In the genomic region with DNA sequence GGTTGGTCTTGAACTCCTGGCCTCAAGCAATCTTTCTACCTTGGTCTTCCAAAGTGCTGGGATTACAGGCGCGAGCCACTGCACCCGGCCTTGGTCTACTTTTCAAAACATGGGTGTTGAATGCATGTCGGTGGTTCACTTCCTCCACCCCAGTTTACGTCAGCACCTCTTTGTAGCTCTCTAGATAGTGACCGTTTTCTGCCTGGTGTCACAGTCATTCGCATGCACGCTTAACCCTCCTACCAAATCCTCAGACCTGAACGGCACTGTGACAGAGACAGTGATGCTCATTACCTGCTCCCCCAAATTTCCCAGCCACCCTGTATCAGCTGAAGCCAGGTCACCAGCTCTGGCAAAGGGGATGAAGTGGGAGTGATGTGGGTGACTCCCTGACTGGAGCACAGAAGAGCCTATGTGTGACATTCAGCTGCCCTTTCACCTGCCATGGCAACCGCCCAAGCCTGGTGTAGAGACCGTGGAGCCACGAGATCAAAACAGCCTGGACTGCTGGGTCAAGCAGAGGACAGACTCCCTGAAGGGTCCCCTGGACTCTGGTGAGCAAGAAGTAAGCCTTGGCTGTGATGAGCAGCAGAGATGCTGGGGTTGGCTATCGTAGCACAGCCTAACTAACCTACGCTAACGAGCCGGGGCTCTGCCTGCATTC, we compare ENCODE assay signal across 1 cellular context.
TF ChIP-seq lines count a peak whose summit lies in the region.

No MANE protein-coding gene starts in this region.

TF ChIP-seq in HepG2, 621 proteins besides CTCF, POLR2A, EP300 and RAD21 (continued from another document):
- TF ChIP-seq, protein P1, sequence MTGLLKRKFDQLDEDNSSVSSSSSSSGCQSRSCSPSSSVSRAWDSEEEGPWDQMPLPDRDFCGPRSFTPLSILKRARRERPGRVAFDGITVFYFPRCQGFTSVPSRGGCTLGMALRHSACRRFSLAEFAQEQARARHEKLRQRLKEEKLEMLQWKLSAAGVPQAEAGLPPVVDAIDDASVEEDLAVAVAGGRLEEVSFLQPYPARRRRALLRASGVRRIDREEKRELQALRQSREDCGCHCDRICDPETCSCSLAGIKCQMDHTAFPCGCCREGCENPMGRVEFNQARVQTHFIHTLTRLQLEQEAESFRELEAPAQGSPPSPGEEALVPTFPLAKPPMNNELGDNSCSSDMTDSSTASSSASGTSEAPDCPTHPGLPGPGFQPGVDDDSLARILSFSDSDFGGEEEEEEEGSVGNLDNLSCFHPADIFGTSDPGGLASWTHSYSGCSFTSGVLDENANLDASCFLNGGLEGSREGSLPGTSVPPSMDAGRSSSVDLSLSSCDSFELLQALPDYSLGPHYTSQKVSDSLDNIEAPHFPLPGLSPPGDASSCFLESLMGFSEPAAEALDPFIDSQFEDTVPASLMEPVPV (CRISPR knock-in tag; IDR thresholded peaks at IDR 0.05): no peak
- TF ChIP-seq KAT2B (IDR thresholded peaks at IDR 0.05; ENCODE audit: borderline replicate concordance, low read depth, low read length) (no peak), ZNF260 (CRISPR knock-in tag; IDR thresholded peaks at IDR 0.05; ENCODE audit: borderline replicate concordance, low read depth) (no peak), TOPORS (CRISPR knock-in tag; IDR thresholded peaks at IDR 0.05) (no peak), ZNF468 (CRISPR knock-in tag; IDR thresholded peaks at IDR 0.05) (no peak), PAWR (CRISPR knock-in tag; IDR thresholded peaks at IDR 0.05; ENCODE audit: borderline replicate concordance) (no peak), ZNF567 (CRISPR knock-in tag; IDR thresholded peaks at IDR 0.05; ENCODE audit: borderline replicate concordance) (no peak), ZFP90 (CRISPR knock-in tag; IDR thresholded peaks at IDR 0.05; ENCODE audit: borderline replicate concordance) (no peak), NPAS2 (CRISPR knock-in tag; IDR thresholded peaks at IDR 0.05; ENCODE audit: borderline replicate concordance) (no peak), NFE2L1 (CRISPR knock-in tag; IDR thresholded peaks at IDR 0.05; ENCODE audit: borderline replicate concordance) (no peak), FIP1L1 (IDR thresholded peaks at IDR 0.05; ENCODE audit: borderline replicate concordance, insufficient read depth, low read depth, low read length) (no peak), CEBPG (CRISPR knock-in tag; IDR thresholded peaks at IDR 0.05) (no peak)
- TF ChIP-seq, protein P2, sequence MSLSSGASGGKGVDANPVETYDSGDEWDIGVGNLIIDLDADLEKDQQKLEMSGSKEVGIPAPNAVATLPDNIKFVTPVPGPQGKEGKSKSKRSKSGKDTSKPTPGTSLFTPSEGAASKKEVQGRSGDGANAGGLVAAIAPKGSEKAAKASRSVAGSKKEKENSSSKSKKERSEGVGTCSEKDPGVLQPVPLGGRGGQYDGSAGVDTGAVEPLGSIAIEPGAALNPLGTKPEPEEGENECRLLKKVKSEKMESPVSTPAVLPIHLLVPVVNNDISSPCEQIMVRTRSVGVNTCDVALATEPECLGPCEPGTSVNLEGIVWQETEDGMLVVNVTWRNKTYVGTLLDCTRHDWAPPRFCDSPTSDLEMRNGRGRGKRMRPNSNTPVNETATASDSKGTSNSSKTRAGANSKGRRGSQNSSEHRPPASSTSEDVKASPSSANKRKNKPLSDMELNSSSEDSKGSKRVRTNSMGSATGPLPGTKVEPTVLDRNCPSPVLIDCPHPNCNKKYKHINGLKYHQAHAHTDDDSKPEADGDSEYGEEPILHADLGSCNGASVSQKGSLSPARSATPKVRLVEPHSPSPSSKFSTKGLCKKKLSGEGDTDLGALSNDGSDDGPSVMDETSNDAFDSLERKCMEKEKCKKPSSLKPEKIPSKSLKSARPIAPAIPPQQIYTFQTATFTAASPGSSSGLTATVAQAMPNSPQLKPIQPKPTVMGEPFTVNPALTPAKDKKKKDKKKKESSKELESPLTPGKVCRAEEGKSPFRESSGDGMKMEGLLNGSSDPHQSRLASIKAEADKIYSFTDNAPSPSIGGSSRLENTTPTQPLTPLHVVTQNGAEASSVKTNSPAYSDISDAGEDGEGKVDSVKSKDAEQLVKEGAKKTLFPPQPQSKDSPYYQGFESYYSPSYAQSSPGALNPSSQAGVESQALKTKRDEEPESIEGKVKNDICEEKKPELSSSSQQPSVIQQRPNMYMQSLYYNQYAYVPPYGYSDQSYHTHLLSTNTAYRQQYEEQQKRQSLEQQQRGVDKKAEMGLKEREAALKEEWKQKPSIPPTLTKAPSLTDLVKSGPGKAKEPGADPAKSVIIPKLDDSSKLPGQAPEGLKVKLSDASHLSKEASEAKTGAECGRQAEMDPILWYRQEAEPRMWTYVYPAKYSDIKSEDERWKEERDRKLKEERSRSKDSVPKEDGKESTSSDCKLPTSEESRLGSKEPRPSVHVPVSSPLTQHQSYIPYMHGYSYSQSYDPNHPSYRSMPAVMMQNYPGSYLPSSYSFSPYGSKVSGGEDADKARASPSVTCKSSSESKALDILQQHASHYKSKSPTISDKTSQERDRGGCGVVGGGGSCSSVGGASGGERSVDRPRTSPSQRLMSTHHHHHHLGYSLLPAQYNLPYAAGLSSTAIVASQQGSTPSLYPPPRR (CRISPR knock-in tag; IDR thresholded peaks at IDR 0.05; ENCODE audit: borderline replicate concordance): no peak
- TF ChIP-seq, protein P3, sequence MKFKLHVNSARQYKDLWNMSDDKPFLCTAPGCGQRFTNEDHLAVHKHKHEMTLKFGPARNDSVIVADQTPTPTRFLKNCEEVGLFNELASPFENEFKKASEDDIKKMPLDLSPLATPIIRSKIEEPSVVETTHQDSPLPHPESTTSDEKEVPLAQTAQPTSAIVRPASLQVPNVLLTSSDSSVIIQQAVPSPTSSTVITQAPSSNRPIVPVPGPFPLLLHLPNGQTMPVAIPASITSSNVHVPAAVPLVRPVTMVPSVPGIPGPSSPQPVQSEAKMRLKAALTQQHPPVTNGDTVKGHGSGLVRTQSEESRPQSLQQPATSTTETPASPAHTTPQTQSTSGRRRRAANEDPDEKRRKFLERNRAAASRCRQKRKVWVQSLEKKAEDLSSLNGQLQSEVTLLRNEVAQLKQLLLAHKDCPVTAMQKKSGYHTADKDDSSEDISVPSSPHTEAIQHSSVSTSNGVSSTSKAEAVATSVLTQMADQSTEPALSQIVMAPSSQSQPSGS (CRISPR knock-in tag; IDR thresholded peaks at IDR 0.05): no peak
- TF ChIP-seq, protein P4, sequence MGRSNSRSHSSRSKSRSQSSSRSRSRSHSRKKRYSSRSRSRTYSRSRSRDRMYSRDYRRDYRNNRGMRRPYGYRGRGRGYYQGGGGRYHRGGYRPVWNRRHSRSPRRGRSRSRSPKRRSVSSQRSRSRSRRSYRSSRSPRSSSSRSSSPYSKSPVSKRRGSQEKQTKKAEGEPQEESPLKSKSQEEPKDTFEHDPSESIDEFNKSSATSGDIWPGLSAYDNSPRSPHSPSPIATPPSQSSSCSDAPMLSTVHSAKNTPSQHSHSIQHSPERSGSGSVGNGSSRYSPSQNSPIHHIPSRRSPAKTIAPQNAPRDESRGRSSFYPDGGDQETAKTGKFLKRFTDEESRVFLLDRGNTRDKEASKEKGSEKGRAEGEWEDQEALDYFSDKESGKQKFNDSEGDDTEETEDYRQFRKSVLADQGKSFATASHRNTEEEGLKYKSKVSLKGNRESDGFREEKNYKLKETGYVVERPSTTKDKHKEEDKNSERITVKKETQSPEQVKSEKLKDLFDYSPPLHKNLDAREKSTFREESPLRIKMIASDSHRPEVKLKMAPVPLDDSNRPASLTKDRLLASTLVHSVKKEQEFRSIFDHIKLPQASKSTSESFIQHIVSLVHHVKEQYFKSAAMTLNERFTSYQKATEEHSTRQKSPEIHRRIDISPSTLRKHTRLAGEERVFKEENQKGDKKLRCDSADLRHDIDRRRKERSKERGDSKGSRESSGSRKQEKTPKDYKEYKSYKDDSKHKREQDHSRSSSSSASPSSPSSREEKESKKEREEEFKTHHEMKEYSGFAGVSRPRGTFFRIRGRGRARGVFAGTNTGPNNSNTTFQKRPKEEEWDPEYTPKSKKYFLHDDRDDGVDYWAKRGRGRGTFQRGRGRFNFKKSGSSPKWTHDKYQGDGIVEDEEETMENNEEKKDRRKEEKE (IDR thresholded peaks at IDR 0.05): no peak
